In the genomic region with DNA sequence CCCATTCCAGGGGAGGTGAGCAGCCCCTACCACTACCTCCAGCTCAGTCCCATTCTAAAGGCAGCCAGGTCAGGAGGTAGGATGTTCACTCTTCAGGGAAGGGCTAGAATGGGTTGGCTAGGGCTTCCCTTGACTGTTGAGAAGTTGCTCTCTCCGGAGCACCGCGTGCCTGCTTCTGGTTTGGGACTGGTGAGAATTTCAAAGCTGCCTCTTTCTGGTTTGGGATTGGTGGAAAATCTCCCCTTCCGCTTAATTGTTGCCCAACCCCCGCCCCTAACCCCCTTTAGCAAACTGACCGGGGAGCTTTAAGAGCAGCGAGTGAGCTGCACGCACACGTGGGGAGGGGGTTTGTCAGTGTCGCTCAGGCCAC, we compare ENCODE assay signal across 10 cellular contexts. TPM values are rescaled to one million over a fixed set of nuclear protein-coding genes. Genes with fewer than 3 reads are reported as not detected.
DNase-seq lines count a peak whose midpoint lies in the region; ATAC-seq and TF ChIP-seq lines count a peak whose summit lies in the region.
"Had no signal": no experiment of that assay in that cellular context is flagged by ENCODE, and none has a peak within 500 bp of the region (broad histone marks: within the 10 kb centered on the region; RNA-seq: fewer than 3 reads in every experiment).

No MANE protein-coding gene starts in this region.

- H3K9me3 ChIP-seq in OCI-LY3 (ENCODE audit: insufficient read depth, low read length) (no peaks in the 10 kb centered on the region), fibroblast of lung (ENCODE audit: control insufficient read depth, insufficient read depth, low read depth, low read length) (no peaks in the 10 kb centered on the region), sigmoid colon (no peaks in the 10 kb centered on the region)

- in situ Hi-C loops in G401 (cut with HindIII; ENCODE audit: low sequenced_read_pairs), result no loop called here

- no peak overlapping the region for H3K4me3 Mint-ChIP-seq in activated T-cell treated with anti-CD3 and anti-CD28 coated beads, Interleukin-2, amount 50 U/mL, for 4 hours
- H3K4me3 Mint-ChIP-seq: activated T-helper 1 cell treated with anti-CD3 and anti-CD28 coated beads, Interleukin-12 subunit alpha, Interleukin-12 subunit beta, Interleukin-2, Interleukin-4 antibody, amounts not matched to agents 30 ng/mL and 10 ng/mL and 1 ng/mL, durations not matched to agents 14 hours and 24 hours and 36 hours; neural crest cell had no signal

- H3K27me3 Mint-ChIP-seq in activated T-cell treated with anti-CD3 and anti-CD28 coated beads, Interleukin-2, amount 50 U/mL, for 4 hours (ENCODE audit: low read depth), result no peaks in the 10 kb centered on the region

- H3K36me3 ChIP-seq in OCI-LY3 (replicated peaks; ENCODE audit: low read depth, low read length) (no peaks in the 10 kb centered on the region), fibroblast of lung (ENCODE audit: control insufficient read depth, insufficient read depth, low read length) (no peaks in the 10 kb centered on the region), sigmoid colon (no peaks in the 10 kb centered on the region)

- H3K4me1 ChIP-seq in OCI-LY3 (ENCODE audit: low read length) (peaks cover 10% of the 10 kb centered on the region; the same call in 1 of the 2 replicates), fibroblast of lung (ENCODE audit: control insufficient read depth, extremely low read depth, insufficient read depth, low read length) (peaks cover 20% of the 10 kb centered on the region), sigmoid colon (peaks cover 0 to 28% (median 21%) of the 10 kb centered on the region in 4 donors)

- WGBS in sigmoid colon, 2 donors, result 10% methylated on average over 10 of the region's 10 CpGs

- H4K20me1 ChIP-seq in OCI-LY3 (ENCODE audit: insufficient read depth, low read length), result no peaks in the 10 kb centered on the region
- H4K20me1 ChIP-seq in fibroblast of lung (ENCODE audit: control insufficient read depth, extremely low read depth, insufficient read depth, low read length), result no peaks in the 10 kb centered on the region

- peak overlapping the region; percentile 88 for H3K4me2 ChIP-seq in OCI-LY3 (ENCODE audit: low read length)
- H3K4me2 ChIP-seq in fibroblast of lung (ENCODE audit: extremely low read depth, insufficient read depth, low read length), result peak overlapping the region; percentile 98

- H3K4me3 ChIP-seq in OCI-LY3 (ENCODE audit: low read length) (peak overlapping the region; percentile 82), fibroblast of lung (replicated peaks in 1 of 4; ENCODE audit: control extremely low read depth in 1 of 4, insufficient read depth in 1 of 4, low read depth in 3 of 4, low read length in 4 of 4) (peak overlapping the region; percentile 49 to 70 (median 67)), sigmoid colon (peak overlapping the region in 3 of 4 donors; percentile 34 to 47 (median 47))

- no peak for TF ChIP-seq POLR2A in sigmoid colon (IDR thresholded peaks at IDR 0.05)

- peak overlapping the region; percentile 68 for H3K9ac ChIP-seq in OCI-LY3 (ENCODE audit: low read length)
- H3K9ac ChIP-seq in fibroblast of lung (ENCODE audit: insufficient read depth, low read length), result peak overlapping the region; percentile 62

- H2AFZ ChIP-seq in OCI-LY3 (ENCODE audit: low read depth, low read length), result peak overlapping the region; percentile 48
- peak overlapping the region; percentile 77 for H2AFZ ChIP-seq in fibroblast of lung (ENCODE audit: low read length)

- no peak overlapping the region for H3K27ac ChIP-seq in OCI-LY3 (ENCODE audit: low read length)
- peak overlapping the region; percentile 29 for H3K27ac ChIP-seq in fibroblast of lung (ENCODE audit: insufficient read depth, low read length)
- peak overlapping the region; percentile 20 to 79 (median 62) for H3K27ac ChIP-seq in sigmoid colon

- no peak for ATAC-seq in activated T-cell treated with anti-CD3 and anti-CD28 coated beads, Interleukin-2, amount 50 U/mL, for 4 hours

- no peak for TF ChIP-seq CTCF in OCI-LY3 (IDR thresholded peaks at IDR 0.05; ENCODE audit: low read depth, low read length)
- TF ChIP-seq CTCF in fibroblast of lung (conservative IDR thresholded peaks at IDR 0.05 in 1 of 2, IDR thresholded peaks at IDR 0.05 in 1 of 2; ENCODE audit: low read depth in 1 of 2, low read length in 2 of 2), result no peak
- TF ChIP-seq CTCF in sigmoid colon (IDR thresholded peaks at IDR 0.05), result no peak

- H3K79me2 ChIP-seq in OCI-LY3 (ENCODE audit: low read length), result no peaks in the 10 kb centered on the region
- H3K79me2 ChIP-seq in fibroblast of lung (ENCODE audit: control insufficient read depth, insufficient read depth, low read length), result no peaks in the 10 kb centered on the region

- intact Hi-C loops in sigmoid colon (cut with DNase I), result loop anchor here (1.0 to 5.0 kb wide), 2 partner anchors 24 to 38 kb away; partner anchors contain the start of gene C1QTNF5

- H3K9me3 Mint-ChIP-seq in activated T-cell treated with anti-CD3 and anti-CD28 coated beads, Interleukin-2, amount 50 U/mL, for 4 hours, result no peaks in the 10 kb centered on the region
- H3K9me3 Mint-ChIP-seq: activated T-helper 1 cell treated with anti-CD3 and anti-CD28 coated beads, Interleukin-12 subunit alpha, Interleukin-12 subunit beta, Interleukin-2, Interleukin-4 antibody, amounts not matched to agents 30 ng/mL and 10 ng/mL and 1 ng/mL, durations not matched to agents 14 hours and 24 hours and 36 hours; neural crest cell had no signal

- DNase-seq in G401 (ENCODE audit: low spot score) (peak; percentile 38), fibroblast of lung (ENCODE audit: low read depth in 2 of 2) (no peak), sigmoid colon (no peak), dedifferentiated amniotic fluid mesenchymal stem cell (ENCODE audit: extremely low spot score) (no peak), epidermal melanocyte (ENCODE audit: insufficient read length, low spot score) (no peak)
- no peak for DNase-seq in activated T-cell treated with anti-CD3 and anti-CD28 coated beads, Interleukin-2, amount 50 U/mL, for 4 hours
- DNase-seq in activated CD4-positive, alpha-beta T cell treated with anti-CD3 and anti-CD28 coated beads, Interleukin-2, amount 50 U/mL, for 48 hours, result no peak

- TF ChIP-seq EP300 in sigmoid colon (IDR thresholded peaks at IDR 0.05), result no peak

- H3K36me3 Mint-ChIP-seq in activated T-cell treated with anti-CD3 and anti-CD28 coated beads, Interleukin-2, amount 50 U/mL, for 4 hours (ENCODE audit: insufficient read depth), result no peaks in the 10 kb centered on the region

- H3K27me3 ChIP-seq in OCI-LY3 (ENCODE audit: low read depth, low read length) (0 out of 2 replicates have a peak, but pooled peaks cover 6% of the 10 kb centered on the region), fibroblast of lung (ENCODE audit: control insufficient read depth, insufficient read depth, low read length) (peaks cover 6% of the 10 kb centered on the region), sigmoid colon (no peaks in the 10 kb centered on the region)

- H3K4me1 Mint-ChIP-seq in activated T-cell treated with anti-CD3 and anti-CD28 coated beads, Interleukin-2, amount 50 U/mL, for 4 hours (ENCODE audit: low read depth), result no peaks in the 10 kb centered on the region

RNA-seq across cellular contexts. Expression of gene USP2, which starts 0.7 kb away (rescaled TPM):
- total RNA-seq in G401 (2014; rRNA removed; shearing (Covaris generic)), result 0.75 and 1.8 TPM in 2 replicates
- 0.77 and 2.3 TPM in 2 replicates for total RNA-seq in fibroblast of lung
- 0.66 and 1.0 TPM in 2 replicates for polyA plus RNA-seq in fibroblast of lung
- polyA plus RNA-seq in fibroblast of lung (2012), result 0.78 and 0.98 TPM in 2 replicates
- 1.4 and 7.7 TPM in 2 replicates for polyA minus RNA-seq in fibroblast of lung (ENCODE audit: low replicate concordance)
- 1 to 10 TPM in 3 of 4 donors, under 1 TPM in 1; 0.71 to 1.9 (median 1.5) TPM for total RNA-seq in sigmoid colon
- 10 to 100 TPM; 11.6 to 13.2 (median 13.0) TPM for polyA plus RNA-seq in sigmoid colon
- under 1 TPM; 0.19 to 0.53 (median 0.37) TPM for total RNA-seq in activated T-cell treated with anti-CD3 and anti-CD28 coated beads, Interleukin-2, amount 50 U/mL, for 4 hours

RNA-seq across cellular contexts. Expression of gene MFRP, which starts 34.3 kb away (rescaled TPM):
- total RNA-seq in G401 (2014; rRNA removed; shearing (Covaris generic)), result 0.25 and 7.3 TPM in 2 replicates
- total RNA-seq in fibroblast of lung (not detected in 2 replicates), sigmoid colon (under 1 TPM in 1 of 4 donors, not detected in 3; 0.14 TPM)
- polyA plus RNA-seq in fibroblast of lung (not detected in 2 replicates), sigmoid colon (not detected)
- not detected in 2 replicates for polyA plus RNA-seq in fibroblast of lung (2012)
- polyA minus RNA-seq in fibroblast of lung (ENCODE audit: low replicate concordance), result not detected in 2 replicates
- not detected for total RNA-seq in activated T-cell treated with anti-CD3 and anti-CD28 coated beads, Interleukin-2, amount 50 U/mL, for 4 hours
- total RNA-seq: activated T-helper 1 cell treated with anti-CD3 and anti-CD28 coated beads, Interleukin-12 subunit alpha, Interleukin-12 subunit beta, Interleukin-2, Interleukin-4 antibody, amounts not matched to agents 30 ng/mL and 10 ng/mL and 1 ng/mL, durations not matched to agents 14 hours and 24 hours and 36 hours; neural crest cell had no signal

RNA-seq across cellular contexts. Expression of gene C1QTNF5, which starts 40.1 kb away (rescaled TPM):
- 0.17 and 1.0 TPM in 2 replicates for total RNA-seq in G401 (2014; rRNA removed; shearing (Covaris generic))
- total RNA-seq in fibroblast of lung, result 32.0 and 34.4 TPM in 2 replicates
- polyA plus RNA-seq in fibroblast of lung, result 13.4 and 13.6 TPM in 2 replicates
- 23.0 and 28.9 TPM in 2 replicates for polyA plus RNA-seq in fibroblast of lung (2012)
- polyA minus RNA-seq in fibroblast of lung (ENCODE audit: low replicate concordance), result 10.6 and 14.9 TPM in 2 replicates
- total RNA-seq in sigmoid colon, result 10 to 100 TPM; 23.2 to 35.2 (median 32.4) TPM
- 10 to 100 TPM in 1 of 3 donors, 1 to 10 TPM in 2; 4.9 to 12.5 (median 5.4) TPM for polyA plus RNA-seq in sigmoid colon
- not detected for total RNA-seq in activated T-cell treated with anti-CD3 and anti-CD28 coated beads, Interleukin-2, amount 50 U/mL, for 4 hours
- total RNA-seq: activated T-helper 1 cell treated with anti-CD3 and anti-CD28 coated beads, Interleukin-12 subunit alpha, Interleukin-12 subunit beta, Interleukin-2, Interleukin-4 antibody, amounts not matched to agents 30 ng/mL and 10 ng/mL and 1 ng/mL, durations not matched to agents 14 hours and 24 hours and 36 hours had no signal

RNA-seq across cellular contexts. Expression of gene THY1, which starts 42.2 kb away (rescaled TPM):
- total RNA-seq in G401 (2014; rRNA removed; shearing (Covaris generic)), result 30.5 and 57.4 TPM in 2 replicates
- total RNA-seq in fibroblast of lung, result 105 and 292 TPM in 2 replicates
- 824 and 1,700 TPM in 2 replicates for polyA plus RNA-seq in fibroblast of lung
- 595 and 805 TPM in 2 replicates for polyA plus RNA-seq in fibroblast of lung (2012)
- polyA minus RNA-seq in fibroblast of lung (ENCODE audit: low replicate concordance), result 1,722 and 2,470 TPM in 2 replicates
- total RNA-seq in sigmoid colon, result 100 to 1,000 TPM in 1 of 4 donors, 10 to 100 TPM in 3; 10.4 to 214 (median 71.5) TPM
- polyA plus RNA-seq in sigmoid colon, result 10 to 100 TPM in 1 of 3 donors, 1 to 10 TPM in 2; 5.3 to 61.1 (median 5.4) TPM
- total RNA-seq in activated T-cell treated with anti-CD3 and anti-CD28 coated beads, Interleukin-2, amount 50 U/mL, for 4 hours, result under 1 TPM; 0.35 to 0.52 (median 0.40) TPM

RNA-seq across cellular contexts. Expression of gene RNF26, which starts 46.5 kb away (rescaled TPM):
- 19.3 and 19.9 TPM in 2 replicates for total RNA-seq in G401 (2014; rRNA removed; shearing (Covaris generic))
- total RNA-seq in fibroblast of lung (4.1 and 7.1 TPM in 2 replicates), sigmoid colon (10 to 100 TPM in 3 of 4 donors, 1 to 10 TPM in 1; 9.8 to 18.3 (median 11.8) TPM)
- polyA plus RNA-seq in fibroblast of lung (22.9 and 38.0 TPM in 2 replicates), sigmoid colon (10 to 100 TPM in 1 of 3 donors, 1 to 10 TPM in 2; 6.2 to 26.1 (median 7.2) TPM)
- polyA plus RNA-seq in fibroblast of lung (2012), result 27.6 and 45.2 TPM in 2 replicates
- polyA minus RNA-seq in fibroblast of lung (ENCODE audit: low replicate concordance), result 113 and 145 TPM in 2 replicates
- total RNA-seq in activated T-cell treated with anti-CD3 and anti-CD28 coated beads, Interleukin-2, amount 50 U/mL, for 4 hours, result 10 to 100 TPM; 18.6 to 20.7 (median 18.9) TPM

Comparison
In these comparisons a context has a peak if more than half of its experiments do, and no peak if none do; other contexts are left out.
1. RNA of gene C1QTNF5, which starts 40.1 kb away (total RNA-seq): 23.2 to 35.2 TPM in sigmoid colon and 32.0 to 34.4 TPM in fibroblast of lung; 0.17 to 1.0 TPM in G401 and not detected in activated T-cell treated with anti-CD3 and anti-CD28 coated beads, Interleukin-2, amount 50 U/mL, for 4 hours; every median in the first group is over 10 times any median in the second.
2. Peak in every context shown above with its lines, with median percentiles within 50 percentile points of each other: H3K4me3 ChIP-seq.